Comparison of ENCODE assay signal across 1 cellular context in genomic region chr15:31870336-31871158, GRCh38.
A peak's percentile ranks its signal among the peaks of the same experiment; 100 is the strongest.
TF ChIP-seq lines count a peak whose summit lies in the region.

TSS of gene OTUD7A (minus strand) at chr15:31870673.

TF ChIP-seq in HepG2, 621 proteins besides CTCF, POLR2A, EP300 and RAD21 (continued from another document):
- TF ChIP-seq ARID4A (CRISPR knock-in tag; IDR thresholded peaks at IDR 0.05; ENCODE audit: borderline replicate concordance) (no peak), ZNF563 (CRISPR knock-in tag; IDR thresholded peaks at IDR 0.05) (peak; percentile 26; the same call in 1 of the 2 replicates), YEATS2 (CRISPR knock-in tag; IDR thresholded peaks at IDR 0.05; ENCODE audit: borderline replicate concordance) (no peak), GABPB1 (CRISPR knock-in tag; IDR thresholded peaks at IDR 0.05) (peak; percentile 18; the same call in 1 of the 2 replicates), AGO2 (optimal IDR thresholded peaks at IDR 0.05; ENCODE audit: low read depth, low read length) (no peak), ZNF280D (CRISPR knock-in tag; IDR thresholded peaks at IDR 0.05) (no peak), TMF1 (CRISPR knock-in tag; IDR thresholded peaks at IDR 0.05; ENCODE audit: low read depth) (no peak), SKI (IDR thresholded peaks at IDR 0.05; ENCODE audit: partially characterized antibody) (no peak), ZNF777 (CRISPR knock-in tag; IDR thresholded peaks at IDR 0.05) (peak; percentile 72), ZNF441 (CRISPR knock-in tag; IDR thresholded peaks at IDR 0.05; ENCODE audit: borderline replicate concordance) (0 out of 2 replicates have a peak, but pooled peaks have one; percentile 49), REST (IDR thresholded peaks at IDR 0.05; ENCODE audit: borderline replicate concordance in 1 of 2, low read depth in 1 of 2, low read length in 2 of 2) (peak; percentile 58 to 83), SP4 (CRISPR knock-in tag; IDR thresholded peaks at IDR 0.05) (peak; percentile 70)
